Comparison of ENCODE assay signal across 14 cellular contexts in the genomic region with DNA sequence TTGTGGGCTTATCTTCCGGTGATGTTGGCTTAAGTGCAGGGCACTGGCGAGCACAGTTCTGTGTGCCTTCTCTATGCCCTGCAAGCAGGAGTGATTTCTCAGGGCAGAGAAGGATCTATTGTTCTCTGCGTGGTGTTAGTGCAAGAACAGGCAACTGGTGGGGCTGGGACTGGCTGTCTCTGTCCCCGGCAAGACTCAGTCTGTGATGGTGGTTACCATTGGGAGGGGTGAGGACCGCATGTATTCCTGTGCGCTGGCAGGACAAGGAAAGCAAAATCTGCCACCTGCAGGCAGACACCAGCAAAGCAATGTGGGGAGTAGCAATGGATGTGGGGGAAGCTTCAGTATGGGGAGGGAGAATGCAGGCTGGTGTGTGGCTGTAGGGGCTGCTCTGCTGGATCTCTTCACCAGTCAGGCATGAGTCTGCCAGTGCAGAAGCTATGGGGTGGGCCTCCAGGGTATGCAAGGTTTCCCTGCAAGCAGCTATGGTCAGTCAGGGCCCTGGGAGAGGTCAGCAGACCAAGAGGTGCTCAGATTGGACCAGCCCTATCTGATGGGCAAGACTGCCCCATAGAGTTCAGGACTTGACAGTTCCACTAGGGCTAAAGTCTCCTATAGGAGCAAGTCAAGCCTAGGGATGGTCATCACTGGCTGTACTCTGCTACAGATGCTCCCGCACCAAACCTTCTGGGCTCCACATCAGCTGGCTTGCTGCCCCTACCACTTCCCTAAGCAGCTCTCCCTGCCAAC. TPM values are rescaled to one million over a fixed set of nuclear protein-coding genes. Genes with fewer than 3 reads are reported as not detected.
DNase-seq lines count a peak whose midpoint lies in the region; ATAC-seq, FAIRE-seq and TF ChIP-seq lines count a peak whose summit lies in the region.
"Had no signal": no experiment of that assay in that cellular context is flagged by ENCODE, and none has a peak within 500 bp of the region (broad histone marks: within the 10 kb centered on the region; RNA-seq: fewer than 3 reads in every experiment).

No MANE protein-coding gene starts in this region.

- H3K27ac ChIP-seq in 22Rv1 = no peak overlapping the region
- H3K27ac ChIP-seq: adrenal gland, skin epidermis had no signal

- no peaks in the 10 kb centered on the region for H3K36me3 ChIP-seq in kidney epithelial cell (ENCODE audit: control insufficient read depth, insufficient read depth, low read length)
- H3K36me3 ChIP-seq: adrenal gland had no signal

- no peak for ATAC-seq in HG03521 (IDR thresholded peaks at IDR 0.05; ENCODE audit: unreplicated experiment)
- ATAC-seq in HG02571 (IDR thresholded peaks at IDR 0.05; ENCODE audit: unreplicated experiment) = no peak
- ATAC-seq: activated CD4-positive, CD25-positive, alpha-beta regulatory T cell treated with anti-CD3 and anti-CD28 coated beads, Interleukin-2, amount 50 U/mL, for 24 hours had no signal

- no peak overlapping the region for H3K4me3 ChIP-seq in WI38 (ENCODE audit: low read depth, low read length)
- H3K4me3 ChIP-seq in kidney epithelial cell (ENCODE audit: low read depth, low read length) = no peak overlapping the region
- H3K4me3 ChIP-seq: adrenal gland, skin epidermis had no signal

- TF ChIP-seq POLR2A in H54 (IDR thresholded peaks at IDR 0.05; ENCODE audit: low read depth, low read length) = no peak

- FAIRE-seq in H54 (lab: Jason Lieb, UNC) = no peak
- FAIRE-seq: GM19239 had no signal

- peak; percentile 56 for TF ChIP-seq CTCF in 22Rv1 (IDR thresholded peaks at IDR 0.05)
- TF ChIP-seq CTCF in WI38 (IDR thresholded peaks at IDR 0.05; ENCODE audit: low read depth, low read length) = peak; percentile 25
- peak; percentile 15 for TF ChIP-seq CTCF in kidney epithelial cell (IDR thresholded peaks at IDR 0.05; ENCODE audit: insufficient read depth, low read length, poor library complexity, severe bottlenecking)

- peak; percentile 7 for DNase-seq in H54 (ENCODE audit: insufficient read length, low spot score)
- DNase-seq in kidney epithelial cell (ENCODE audit: low read depth) = no peak
- no peak for DNase-seq in SKM-1 treated with dmso at 0.1 percent for 144 hours (lab: John Stamatoyannopoulos, UW; ENCODE audit: unreplicated experiment)
- no peak for DNase-seq in NCI-H1092 treated with DMSO at 0.1 percent for 48 hours (lab: John Stamatoyannopoulos, UW)
- DNase-seq: adrenal gland; CD4-positive, alpha-beta T cell had no signal

- no peaks in the 10 kb centered on the region for H3K27me3 ChIP-seq in kidney epithelial cell (ENCODE audit: control insufficient read depth, insufficient read depth, low read length)
- H3K27me3 ChIP-seq: adrenal gland had no signal

RNA-seq across cellular contexts. Expression of a gene that starts 16.8 kb away (rescaled TPM):
- not detected in 2 replicates for total RNA-seq in kidney epithelial cell
- total RNA-seq: CD4-positive, alpha-beta T cell; subcutaneous adipose tissue had no signal

RNA-seq across cellular contexts. Expression of a gene that starts 23.0 kb away (rescaled TPM):
- total RNA-seq in kidney epithelial cell = not detected in 2 replicates

RNA-seq across cellular contexts. Expression of a gene that starts 33.4 kb away (rescaled TPM):
- 21.4 and 22.0 TPM in 2 replicates for total RNA-seq in kidney epithelial cell
- total RNA-seq: CD4-positive, alpha-beta T cell had no signal
